1 cellular context compared by ENCODE assay signal in the genomic region with DNA sequence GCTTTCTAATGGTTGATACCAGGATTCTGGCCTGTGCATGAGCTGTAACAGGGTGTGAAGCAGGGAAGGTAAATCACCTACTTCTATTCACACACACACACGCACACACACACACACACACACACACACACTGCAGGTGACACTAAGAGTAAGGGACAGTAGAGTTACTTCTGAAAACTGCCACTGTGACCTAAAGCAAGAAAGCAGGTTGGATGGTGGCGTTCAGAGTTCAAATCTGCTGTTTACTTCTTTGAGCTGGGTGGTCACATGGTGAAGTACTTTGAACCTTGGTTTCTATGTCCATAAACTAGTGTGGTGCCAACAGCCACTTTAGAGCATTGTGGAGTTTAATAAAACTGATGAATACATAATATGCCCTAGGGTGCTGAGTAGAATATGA.
TF ChIP-seq lines count a peak whose summit lies in the region.

No MANE protein-coding gene starts in this region.

TF ChIP-seq in HepG2, 621 proteins besides CTCF, POLR2A, EP300 and RAD21 (continued from another document and continues in another):
- TF ChIP-seq, protein P1, sequence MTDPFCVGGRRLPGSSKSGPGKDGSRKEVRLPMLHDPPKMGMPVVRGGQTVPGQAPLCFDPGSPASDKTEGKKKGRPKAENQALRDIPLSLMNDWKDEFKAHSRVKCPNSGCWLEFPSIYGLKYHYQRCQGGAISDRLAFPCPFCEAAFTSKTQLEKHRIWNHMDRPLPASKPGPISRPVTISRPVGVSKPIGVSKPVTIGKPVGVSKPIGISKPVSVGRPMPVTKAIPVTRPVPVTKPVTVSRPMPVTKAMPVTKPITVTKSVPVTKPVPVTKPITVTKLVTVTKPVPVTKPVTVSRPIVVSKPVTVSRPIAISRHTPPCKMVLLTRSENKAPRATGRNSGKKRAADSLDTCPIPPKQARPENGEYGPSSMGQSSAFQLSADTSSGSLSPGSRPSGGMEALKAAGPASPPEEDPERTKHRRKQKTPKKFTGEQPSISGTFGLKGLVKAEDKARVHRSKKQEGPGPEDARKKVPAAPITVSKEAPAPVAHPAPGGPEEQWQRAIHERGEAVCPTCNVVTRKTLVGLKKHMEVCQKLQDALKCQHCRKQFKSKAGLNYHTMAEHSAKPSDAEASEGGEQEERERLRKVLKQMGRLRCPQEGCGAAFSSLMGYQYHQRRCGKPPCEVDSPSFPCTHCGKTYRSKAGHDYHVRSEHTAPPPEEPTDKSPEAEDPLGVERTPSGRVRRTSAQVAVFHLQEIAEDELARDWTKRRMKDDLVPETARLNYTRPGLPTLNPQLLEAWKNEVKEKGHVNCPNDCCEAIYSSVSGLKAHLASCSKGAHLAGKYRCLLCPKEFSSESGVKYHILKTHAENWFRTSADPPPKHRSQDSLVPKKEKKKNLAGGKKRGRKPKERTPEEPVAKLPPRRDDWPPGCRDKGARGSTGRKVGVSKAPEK (CRISPR knock-in tag; IDR thresholded peaks at IDR 0.05; ENCODE audit: borderline replicate concordance): no peak
- no peak for TF ChIP-seq KLF6 (CRISPR knock-in tag; IDR thresholded peaks at IDR 0.05)
- 0 out of 2 replicates have a peak, but pooled peaks have one; percentile 44 for TF ChIP-seq ZNF556 (CRISPR knock-in tag; IDR thresholded peaks at IDR 0.05; ENCODE audit: borderline replicate concordance)
- no peak for TF ChIP-seq MLLT10 (CRISPR knock-in tag; IDR thresholded peaks at IDR 0.05)
- TF ChIP-seq, protein P2, sequence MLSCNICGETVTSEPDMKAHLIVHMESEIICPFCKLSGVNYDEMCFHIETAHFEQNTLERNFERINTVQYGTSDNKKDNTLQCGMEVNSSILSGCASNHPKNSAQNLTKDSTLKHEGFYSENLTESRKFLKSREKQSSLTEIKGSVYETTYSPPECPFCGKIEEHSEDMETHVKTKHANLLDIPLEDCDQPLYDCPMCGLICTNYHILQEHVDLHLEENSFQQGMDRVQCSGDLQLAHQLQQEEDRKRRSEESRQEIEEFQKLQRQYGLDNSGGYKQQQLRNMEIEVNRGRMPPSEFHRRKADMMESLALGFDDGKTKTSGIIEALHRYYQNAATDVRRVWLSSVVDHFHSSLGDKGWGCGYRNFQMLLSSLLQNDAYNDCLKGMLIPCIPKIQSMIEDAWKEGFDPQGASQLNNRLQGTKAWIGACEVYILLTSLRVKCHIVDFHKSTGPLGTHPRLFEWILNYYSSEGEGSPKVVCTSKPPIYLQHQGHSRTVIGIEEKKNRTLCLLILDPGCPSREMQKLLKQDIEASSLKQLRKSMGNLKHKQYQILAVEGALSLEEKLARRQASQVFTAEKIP (CRISPR knock-in tag; IDR thresholded peaks at IDR 0.05; ENCODE audit: borderline replicate concordance): no peak
- TF ChIP-seq XBP1 (CRISPR knock-in tag; IDR thresholded peaks at IDR 0.05): no peak
- no peak for TF ChIP-seq BHLHE40 (IDR thresholded peaks at IDR 0.05; ENCODE audit: low read length)
- no peak for TF ChIP-seq HNRNPLL (IDR thresholded peaks at IDR 0.05; ENCODE audit: low read depth, low read length, poor library complexity, severe bottlenecking)
- no peak for TF ChIP-seq SYNCRIP (IDR thresholded peaks at IDR 0.05; ENCODE audit: insufficient read depth, low read depth, low read length)
- TF ChIP-seq ISL2 (CRISPR knock-in tag; IDR thresholded peaks at IDR 0.05): no peak
- no peak for TF ChIP-seq ETV6 (CRISPR knock-in tag; conservative IDR thresholded peaks at IDR 0.05)
- TF ChIP-seq ZNF550 (CRISPR knock-in tag; IDR thresholded peaks at IDR 0.05; ENCODE audit: borderline replicate concordance): no peak
- TF ChIP-seq, protein P3, sequence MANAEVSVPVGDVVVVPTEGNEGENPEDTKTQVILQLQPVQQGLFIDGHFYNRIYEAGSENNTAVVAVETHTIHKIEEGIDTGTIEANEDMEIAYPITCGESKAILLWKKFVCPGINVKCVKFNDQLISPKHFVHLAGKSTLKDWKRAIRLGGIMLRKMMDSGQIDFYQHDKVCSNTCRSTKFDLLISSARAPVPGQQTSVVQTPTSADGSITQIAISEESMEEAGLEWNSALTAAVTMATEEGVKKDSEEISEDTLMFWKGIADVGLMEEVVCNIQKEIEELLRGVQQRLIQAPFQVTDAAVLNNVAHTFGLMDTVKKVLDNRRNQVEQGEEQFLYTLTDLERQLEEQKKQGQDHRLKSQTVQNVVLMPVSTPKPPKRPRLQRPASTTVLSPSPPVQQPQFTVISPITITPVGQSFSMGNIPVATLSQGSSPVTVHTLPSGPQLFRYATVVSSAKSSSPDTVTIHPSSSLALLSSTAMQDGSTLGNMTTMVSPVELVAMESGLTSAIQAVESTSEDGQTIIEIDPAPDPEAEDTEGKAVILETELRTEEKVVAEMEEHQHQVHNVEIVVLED (CRISPR knock-in tag; IDR thresholded peaks at IDR 0.05; ENCODE audit: borderline replicate concordance): no peak
- TF ChIP-seq, protein P4, sequence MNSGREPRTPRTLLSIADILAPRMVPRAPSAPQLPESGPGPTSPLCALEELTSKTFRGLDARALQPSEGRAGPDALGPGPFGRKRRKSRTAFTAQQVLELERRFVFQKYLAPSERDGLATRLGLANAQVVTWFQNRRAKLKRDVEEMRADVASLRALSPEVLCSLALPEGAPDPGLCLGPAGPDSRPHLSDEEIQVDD (CRISPR knock-in tag; IDR thresholded peaks at IDR 0.05; ENCODE audit: borderline replicate concordance): no peak
- peak; percentile 46; the same call in 1 of the 2 replicates for TF ChIP-seq SRY (CRISPR knock-in tag; IDR thresholded peaks at IDR 0.05)
- no peak for TF ChIP-seq ZNF331 (CRISPR knock-in tag; IDR thresholded peaks at IDR 0.05)
- TF ChIP-seq HNRNPH1 (optimal IDR thresholded peaks at IDR 0.05; ENCODE audit: low read depth, low read length): no peak
- no peak; the same call in 1 of the 2 replicates for TF ChIP-seq NCOR1 (IDR thresholded peaks at IDR 0.05; ENCODE audit: borderline replicate concordance, low read length)
- TF ChIP-seq ZNF781 (CRISPR knock-in tag; IDR thresholded peaks at IDR 0.05; ENCODE audit: borderline replicate concordance, not compliant biosample characterization): no peak
- no peak for TF ChIP-seq ZBTB8A (CRISPR knock-in tag; IDR thresholded peaks at IDR 0.05; ENCODE audit: borderline replicate concordance, low read depth)
- TF ChIP-seq, protein P5, sequence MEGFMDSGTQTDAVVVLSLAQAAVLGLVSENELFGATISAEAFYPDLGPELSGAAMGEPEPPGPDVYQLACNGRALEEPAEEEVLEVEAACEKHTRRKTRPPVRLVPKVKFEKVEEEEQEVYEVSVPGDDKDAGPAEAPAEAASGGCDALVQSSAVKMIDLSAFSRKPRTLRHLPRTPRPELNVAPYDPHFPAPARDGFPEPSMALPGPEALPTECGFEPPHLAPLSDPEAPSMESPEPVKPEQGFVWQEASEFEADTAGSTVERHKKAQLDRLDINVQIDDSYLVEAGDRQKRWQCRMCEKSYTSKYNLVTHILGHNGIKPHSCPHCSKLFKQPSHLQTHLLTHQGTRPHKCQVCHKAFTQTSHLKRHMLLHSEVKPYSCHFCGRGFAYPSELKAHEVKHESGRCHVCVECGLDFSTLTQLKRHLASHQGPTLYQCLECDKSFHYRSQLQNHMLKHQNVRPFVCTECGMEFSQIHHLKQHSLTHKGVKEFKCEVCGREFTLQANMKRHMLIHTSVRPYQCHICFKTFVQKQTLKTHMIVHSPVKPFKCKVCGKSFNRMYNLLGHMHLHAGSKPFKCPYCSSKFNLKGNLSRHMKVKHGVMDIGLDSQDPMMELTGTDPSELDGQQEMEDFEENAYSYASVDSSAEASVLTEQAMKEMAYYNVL (CRISPR knock-in tag; IDR thresholded peaks at IDR 0.05; ENCODE audit: borderline replicate concordance): 0 out of 2 replicates have a peak, but pooled peaks have one; percentile 52
- no peak for TF ChIP-seq THYN1 (CRISPR knock-in tag; IDR thresholded peaks at IDR 0.05; ENCODE audit: borderline replicate concordance, low read depth)
- TF ChIP-seq, protein P6, sequence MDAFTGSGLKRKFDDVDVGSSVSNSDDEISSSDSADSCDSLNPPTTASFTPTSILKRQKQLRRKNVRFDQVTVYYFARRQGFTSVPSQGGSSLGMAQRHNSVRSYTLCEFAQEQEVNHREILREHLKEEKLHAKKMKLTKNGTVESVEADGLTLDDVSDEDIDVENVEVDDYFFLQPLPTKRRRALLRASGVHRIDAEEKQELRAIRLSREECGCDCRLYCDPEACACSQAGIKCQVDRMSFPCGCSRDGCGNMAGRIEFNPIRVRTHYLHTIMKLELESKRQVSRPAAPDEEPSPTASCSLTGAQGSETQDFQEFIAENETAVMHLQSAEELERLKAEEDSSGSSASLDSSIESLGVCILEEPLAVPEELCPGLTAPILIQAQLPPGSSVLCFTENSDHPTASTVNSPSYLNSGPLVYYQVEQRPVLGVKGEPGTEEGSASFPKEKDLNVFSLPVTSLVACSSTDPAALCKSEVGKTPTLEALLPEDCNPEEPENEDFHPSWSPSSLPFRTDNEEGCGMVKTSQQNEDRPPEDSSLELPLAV (CRISPR knock-in tag; conservative IDR thresholded peaks at IDR 0.05; ENCODE audit: low read depth): no peak
- no peak for TF ChIP-seq PHF20 (CRISPR knock-in tag; IDR thresholded peaks at IDR 0.05)
- no peak for TF ChIP-seq SSRP1 (CRISPR knock-in tag; IDR thresholded peaks at IDR 0.05)
- TF ChIP-seq PRPF4 (IDR thresholded peaks at IDR 0.05; ENCODE audit: low read depth, low read length, poor library complexity, severe bottlenecking): no peak
- no peak for TF ChIP-seq ZC3H13 (CRISPR knock-in tag; IDR thresholded peaks at IDR 0.05)
- TF ChIP-seq NONO (IDR thresholded peaks at IDR 0.05): no peak
- TF ChIP-seq NONO (CRISPR knock-in tag; conservative IDR thresholded peaks at IDR 0.05): 0 out of 2 replicates have a peak, but pooled peaks have one; percentile 13
- TF ChIP-seq ELF3 (CRISPR knock-in tag; IDR thresholded peaks at IDR 0.05): no peak; the same call in 1 of the 2 replicates
- no peak for TF ChIP-seq ZNF776 (CRISPR knock-in tag; IDR thresholded peaks at IDR 0.05)
- TF ChIP-seq ATAD3A (CRISPR knock-in tag; IDR thresholded peaks at IDR 0.05): no peak
- TF ChIP-seq, protein P7, sequence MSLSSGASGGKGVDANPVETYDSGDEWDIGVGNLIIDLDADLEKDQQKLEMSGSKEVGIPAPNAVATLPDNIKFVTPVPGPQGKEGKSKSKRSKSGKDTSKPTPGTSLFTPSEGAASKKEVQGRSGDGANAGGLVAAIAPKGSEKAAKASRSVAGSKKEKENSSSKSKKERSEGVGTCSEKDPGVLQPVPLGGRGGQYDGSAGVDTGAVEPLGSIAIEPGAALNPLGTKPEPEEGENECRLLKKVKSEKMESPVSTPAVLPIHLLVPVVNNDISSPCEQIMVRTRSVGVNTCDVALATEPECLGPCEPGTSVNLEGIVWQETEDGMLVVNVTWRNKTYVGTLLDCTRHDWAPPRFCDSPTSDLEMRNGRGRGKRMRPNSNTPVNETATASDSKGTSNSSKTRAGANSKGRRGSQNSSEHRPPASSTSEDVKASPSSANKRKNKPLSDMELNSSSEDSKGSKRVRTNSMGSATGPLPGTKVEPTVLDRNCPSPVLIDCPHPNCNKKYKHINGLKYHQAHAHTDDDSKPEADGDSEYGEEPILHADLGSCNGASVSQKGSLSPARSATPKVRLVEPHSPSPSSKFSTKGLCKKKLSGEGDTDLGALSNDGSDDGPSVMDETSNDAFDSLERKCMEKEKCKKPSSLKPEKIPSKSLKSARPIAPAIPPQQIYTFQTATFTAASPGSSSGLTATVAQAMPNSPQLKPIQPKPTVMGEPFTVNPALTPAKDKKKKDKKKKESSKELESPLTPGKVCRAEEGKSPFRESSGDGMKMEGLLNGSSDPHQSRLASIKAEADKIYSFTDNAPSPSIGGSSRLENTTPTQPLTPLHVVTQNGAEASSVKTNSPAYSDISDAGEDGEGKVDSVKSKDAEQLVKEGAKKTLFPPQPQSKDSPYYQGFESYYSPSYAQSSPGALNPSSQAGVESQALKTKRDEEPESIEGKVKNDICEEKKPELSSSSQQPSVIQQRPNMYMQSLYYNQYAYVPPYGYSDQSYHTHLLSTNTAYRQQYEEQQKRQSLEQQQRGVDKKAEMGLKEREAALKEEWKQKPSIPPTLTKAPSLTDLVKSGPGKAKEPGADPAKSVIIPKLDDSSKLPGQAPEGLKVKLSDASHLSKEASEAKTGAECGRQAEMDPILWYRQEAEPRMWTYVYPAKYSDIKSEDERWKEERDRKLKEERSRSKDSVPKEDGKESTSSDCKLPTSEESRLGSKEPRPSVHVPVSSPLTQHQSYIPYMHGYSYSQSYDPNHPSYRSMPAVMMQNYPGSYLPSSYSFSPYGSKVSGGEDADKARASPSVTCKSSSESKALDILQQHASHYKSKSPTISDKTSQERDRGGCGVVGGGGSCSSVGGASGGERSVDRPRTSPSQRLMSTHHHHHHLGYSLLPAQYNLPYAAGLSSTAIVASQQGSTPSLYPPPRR (CRISPR knock-in tag; IDR thresholded peaks at IDR 0.05; ENCODE audit: borderline replicate concordance): peak; percentile 65; the same call in 1 of the 2 replicates
- TF ChIP-seq, protein P8, sequence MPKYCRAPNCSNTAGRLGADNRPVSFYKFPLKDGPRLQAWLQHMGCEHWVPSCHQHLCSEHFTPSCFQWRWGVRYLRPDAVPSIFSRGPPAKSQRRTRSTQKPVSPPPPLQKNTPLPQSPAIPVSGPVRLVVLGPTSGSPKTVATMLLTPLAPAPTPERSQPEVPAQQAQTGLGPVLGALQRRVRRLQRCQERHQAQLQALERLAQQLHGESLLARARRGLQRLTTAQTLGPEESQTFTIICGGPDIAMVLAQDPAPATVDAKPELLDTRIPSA (CRISPR knock-in tag; IDR thresholded peaks at IDR 0.05; ENCODE audit: borderline replicate concordance): no peak
- no peak for TF ChIP-seq MAFF (IDR thresholded peaks at IDR 0.05; ENCODE audit: low read depth, low read length)
- no peak for TF ChIP-seq ZNF12 (CRISPR knock-in tag; IDR thresholded peaks at IDR 0.05)
- no peak for TF ChIP-seq ZNF530 (CRISPR knock-in tag; IDR thresholded peaks at IDR 0.05; ENCODE audit: low read depth)
- TF ChIP-seq GATA4 (IDR thresholded peaks at IDR 0.05; ENCODE audit: borderline replicate concordance, low read depth): no peak
- TF ChIP-seq, protein P9, sequence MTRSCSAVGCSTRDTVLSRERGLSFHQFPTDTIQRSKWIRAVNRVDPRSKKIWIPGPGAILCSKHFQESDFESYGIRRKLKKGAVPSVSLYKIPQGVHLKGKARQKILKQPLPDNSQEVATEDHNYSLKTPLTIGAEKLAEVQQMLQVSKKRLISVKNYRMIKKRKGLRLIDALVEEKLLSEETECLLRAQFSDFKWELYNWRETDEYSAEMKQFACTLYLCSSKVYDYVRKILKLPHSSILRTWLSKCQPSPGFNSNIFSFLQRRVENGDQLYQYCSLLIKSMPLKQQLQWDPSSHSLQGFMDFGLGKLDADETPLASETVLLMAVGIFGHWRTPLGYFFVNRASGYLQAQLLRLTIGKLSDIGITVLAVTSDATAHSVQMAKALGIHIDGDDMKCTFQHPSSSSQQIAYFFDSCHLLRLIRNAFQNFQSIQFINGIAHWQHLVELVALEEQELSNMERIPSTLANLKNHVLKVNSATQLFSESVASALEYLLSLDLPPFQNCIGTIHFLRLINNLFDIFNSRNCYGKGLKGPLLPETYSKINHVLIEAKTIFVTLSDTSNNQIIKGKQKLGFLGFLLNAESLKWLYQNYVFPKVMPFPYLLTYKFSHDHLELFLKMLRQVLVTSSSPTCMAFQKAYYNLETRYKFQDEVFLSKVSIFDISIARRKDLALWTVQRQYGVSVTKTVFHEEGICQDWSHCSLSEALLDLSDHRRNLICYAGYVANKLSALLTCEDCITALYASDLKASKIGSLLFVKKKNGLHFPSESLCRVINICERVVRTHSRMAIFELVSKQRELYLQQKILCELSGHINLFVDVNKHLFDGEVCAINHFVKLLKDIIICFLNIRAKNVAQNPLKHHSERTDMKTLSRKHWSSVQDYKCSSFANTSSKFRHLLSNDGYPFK (CRISPR knock-in tag; IDR thresholded peaks at IDR 0.05; ENCODE audit: borderline replicate concordance): no peak
- TF ChIP-seq FOXA3 (CRISPR knock-in tag; IDR thresholded peaks at IDR 0.05): peak; percentile 80
- no peak for TF ChIP-seq ZNF720 (CRISPR knock-in tag; IDR thresholded peaks at IDR 0.05)
- no peak for TF ChIP-seq NR2F2 (IDR thresholded peaks at IDR 0.05; ENCODE audit: borderline replicate concordance, low read depth)
